11 cellular contexts compared by ENCODE assay signal in the genomic region with DNA sequence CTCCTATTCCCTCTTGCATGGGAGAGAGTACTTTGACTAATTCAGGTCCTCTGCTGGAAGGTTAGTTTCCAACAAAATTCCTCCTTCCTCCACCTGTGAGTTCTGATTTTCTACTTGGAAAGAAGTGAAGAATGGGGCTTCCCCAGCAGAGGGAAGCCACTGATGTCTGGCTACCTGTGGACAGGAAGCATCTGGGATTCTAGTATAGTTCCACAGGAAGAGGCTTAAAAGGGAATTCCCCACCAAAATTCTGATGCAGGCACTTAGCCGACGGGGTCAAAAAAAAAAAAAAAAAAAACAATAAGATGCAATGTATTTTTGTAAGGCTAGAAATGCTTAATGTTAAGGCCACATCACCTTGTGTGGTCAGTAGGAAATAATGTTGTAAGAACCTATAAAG. TPM values are rescaled to one million over a fixed set of nuclear protein-coding genes. Genes with fewer than 3 reads are reported as not detected.
DNase-seq lines count a peak whose midpoint lies in the region; ATAC-seq and TF ChIP-seq lines count a peak whose summit lies in the region.
"Had no signal": no experiment of that assay in that cellular context is flagged by ENCODE, and none has a peak within 500 bp of the region (broad histone marks: within the 10 kb centered on the region; RNA-seq: fewer than 3 reads in every experiment).

No MANE protein-coding gene starts in this region.

- H3K27ac ChIP-seq in mammary epithelial cell (ENCODE audit: insufficient read depth, low read depth, low read length), result peak overlapping the region; percentile 98
- peak overlapping the region; percentile 78 to 84 (median 82) for H3K27ac ChIP-seq in transverse colon

- peaks cover 56% of the 10 kb centered on the region for H3K4me1 ChIP-seq in mammary epithelial cell (ENCODE audit: insufficient read depth, low read length)
- peaks cover 13 to 66% (median 29%) of the 10 kb centered on the region in 4 donors for H3K4me1 ChIP-seq in transverse colon
- peaks cover 29% of the 10 kb centered on the region for H3K4me1 ChIP-seq in Caco-2

- no peak for TF ChIP-seq POLR2A in transverse colon (IDR thresholded peaks at IDR 0.05)

- in situ Hi-C loops in mammary epithelial cell (cut with MboI; ENCODE audit: low sequenced_read_pairs in 2 of 2), result loop anchor here (5.0 kb wide), 1 partner anchor 45 kb away; a partner anchor contains a TSS
- in situ Hi-C loops in transverse colon (cut with MboI; ENCODE audit: low pct_ligation_motif_present in 1 of 4, low pct_unique_long_range_greater_than_20kb in 1 of 4, low sequenced_read_pairs in 3 of 4), result no loop called here

- no peak overlapping the region for H3K4me3 Mint-ChIP-seq in activated naive CD8-positive, alpha-beta T cell
- no peak overlapping the region for H3K4me3 Mint-ChIP-seq in activated naive CD8-positive, alpha-beta T cell treated with anti-CD3 and anti-CD28 coated beads for 36 hours
- H3K4me3 Mint-ChIP-seq in mesothelial cell of epicardium (no peak overlapping the region), Caco-2 (ENCODE audit: unreplicated experiment) (no peak overlapping the region)
- H3K4me3 Mint-ChIP-seq: activated CD4-positive, alpha-beta T cell treated with anti-CD3 and anti-CD28 coated beads, Interleukin-2, amount 10 ng/mL, durations not matched to agents 24 days and 14 days; GM23338 had no signal

- POLR2A ChIA-PET in Caco-2 (lab: Charles Lee), result no interaction called here

- BruUV-seq in mammary epithelial cell (replicated peaks; lab: Mats Ljungman, UMichigan) (no TSS peak), Caco-2 (replicated peaks; lab: Mats Ljungman, UMichigan) (no TSS peak)

- peaks cover 26% of the 10 kb centered on the region for H3K36me3 ChIP-seq in mammary epithelial cell (ENCODE audit: insufficient read depth, low read length)
- peaks cover 0 to 18% (median 0%) of the 10 kb centered on the region in 4 donors for H3K36me3 ChIP-seq in transverse colon
- H3K36me3 ChIP-seq in Caco-2 (ENCODE audit: control insufficient read depth, insufficient read depth, low read length), result peaks cover 2% of the 10 kb centered on the region; the same call in 1 of the 2 replicates

- CTCF ChIA-PET in mammary epithelial cell (lab: Charles Lee; ENCODE audit: low non-redundant PET), result interaction anchor here (0.6 kb wide), 1 partner anchor 10 kb away, joined by 3 read pairs; no protein-coding TSS in a partner anchor
- CTCF ChIA-PET in Caco-2 (lab: Charles Lee), result interaction anchor here (0.7 kb wide), 1 partner anchor 16 kb away, joined by 3 read pairs; no protein-coding TSS in a partner anchor

- H3K36me3 Mint-ChIP-seq in activated naive CD8-positive, alpha-beta T cell, result peaks cover 7% of the 10 kb centered on the region
- H3K36me3 Mint-ChIP-seq in activated naive CD8-positive, alpha-beta T cell treated with anti-CD3 and anti-CD28 coated beads for 36 hours, result peaks cover 52% of the 10 kb centered on the region
- H3K36me3 Mint-ChIP-seq in mesothelial cell of epicardium, result peaks cover 17% of the 10 kb centered on the region
- H3K36me3 Mint-ChIP-seq in Caco-2 (ENCODE audit: insufficient read depth, unreplicated experiment), result peaks cover 52% of the 10 kb centered on the region

- H4K20me1 ChIP-seq in mammary epithelial cell (ENCODE audit: insufficient read depth, low read length), result no peaks in the 10 kb centered on the region

- H2AFZ ChIP-seq in mammary epithelial cell (ENCODE audit: low read depth, low read length), result no peak overlapping the region
- H2AFZ ChIP-seq: GM23338 had no signal

- ATAC-seq in GM18517 (IDR thresholded peaks at IDR 0.05; ENCODE audit: unreplicated experiment), result no peak
- ATAC-seq: GM23338 had no signal

- no peaks in the 10 kb centered on the region for H3K27me3 ChIP-seq in mammary epithelial cell (ENCODE audit: insufficient read depth, low read length)
- no peaks in the 10 kb centered on the region for H3K27me3 ChIP-seq in transverse colon
- H3K27me3 ChIP-seq in Caco-2 (replicated peaks; ENCODE audit: control insufficient read depth, insufficient read depth, low read length), result no peaks in the 10 kb centered on the region

- peaks cover 23% of the 10 kb centered on the region for H3K79me2 ChIP-seq in mammary epithelial cell (ENCODE audit: insufficient read depth, low read length)

- H3K27me3 Mint-ChIP-seq in activated naive CD8-positive, alpha-beta T cell, result no peaks in the 10 kb centered on the region
- H3K27me3 Mint-ChIP-seq in activated naive CD8-positive, alpha-beta T cell treated with anti-CD3 and anti-CD28 coated beads for 36 hours, result no peaks in the 10 kb centered on the region
- H3K27me3 Mint-ChIP-seq in mesothelial cell of epicardium (ENCODE audit: low read depth) (no peaks in the 10 kb centered on the region), Caco-2 (ENCODE audit: insufficient read depth, unreplicated experiment) (no peaks in the 10 kb centered on the region)
- H3K27me3 Mint-ChIP-seq: activated CD4-positive, alpha-beta T cell treated with anti-CD3 and anti-CD28 coated beads, Interleukin-2, amount 10 ng/mL, durations not matched to agents 24 days and 14 days had no signal

- 0% methylated on average over 1 of the region's 2 CpGs for WGBS in mammary epithelial cell (ENCODE audit: low coverage, missing lambda C conversion rate)
- WGBS in transverse colon (ENCODE audit: low coverage in 1 of 2), 2 donors, result 51 to 60% methylated on average over 2 of the region's 2 CpGs

- H3K27ac Mint-ChIP-seq in activated naive CD8-positive, alpha-beta T cell, result peak overlapping the region; percentile 16
- H3K27ac Mint-ChIP-seq in activated naive CD8-positive, alpha-beta T cell treated with anti-CD3 and anti-CD28 coated beads for 36 hours, result no peak overlapping the region
- peak overlapping the region; percentile 88 for H3K27ac Mint-ChIP-seq in mesothelial cell of epicardium
- no peak overlapping the region for H3K27ac Mint-ChIP-seq in Caco-2 (ENCODE audit: unreplicated experiment)
- H3K27ac Mint-ChIP-seq: activated CD4-positive, alpha-beta T cell treated with anti-CD3 and anti-CD28 coated beads, Interleukin-2, amount 10 ng/mL, durations not matched to agents 24 days and 14 days; GM23338 had no signal

- no peak for TF ChIP-seq CTCF in mammary epithelial cell (conservative IDR thresholded peaks at IDR 0.05 in 1 of 2, IDR thresholded peaks at IDR 0.05 in 1 of 2; ENCODE audit: extremely low read depth in 1 of 2, insufficient read depth in 1 of 2, low read depth in 1 of 2, low read length in 2 of 2)
- no peak for TF ChIP-seq CTCF in mesothelial cell of epicardium (IDR thresholded peaks at IDR 0.05; ENCODE audit: unreplicated experiment)
- TF ChIP-seq CTCF in transverse colon (IDR thresholded peaks at IDR 0.05), result no peak
- TF ChIP-seq CTCF in Caco-2 (IDR thresholded peaks at IDR 0.05; ENCODE audit: insufficient read depth in 1 of 2, low read depth in 1 of 2, low read length in 1 of 2, severe bottlenecking in 1 of 2, unreplicated experiment in 1 of 2), result no peak

- no peak for DNase-seq in activated naive CD8-positive, alpha-beta T cell treated with anti-CD3 and anti-CD28 coated beads for 36 hours
- DNase-seq in mammary epithelial cell (peak; percentile 78), mesothelial cell of epicardium (ENCODE audit: low spot score in 2 of 2, unreplicated experiment in 2 of 2) (no peak), transverse colon (no peak), Caco-2 (no peak), T1000 (lab: John Stamatoyannopoulos, UW) (no peak)
- DNase-seq: activated CD4-positive, alpha-beta T cell treated with anti-CD3 and anti-CD28 coated beads, Interleukin-2, amount 10 ng/mL, durations not matched to agents 24 days and 14 days; stimulated activated naive CD4-positive, alpha-beta T cell treated with Interleukin-2 at 50 U/mL for 16 hours had no signal

- peak overlapping the region; percentile 87 for H3K9ac ChIP-seq in mammary epithelial cell (ENCODE audit: insufficient read depth, low read length)

- H3K9me3 ChIP-seq in mammary epithelial cell (replicated peaks; ENCODE audit: insufficient read depth, low read length), result no peaks in the 10 kb centered on the region
- no peaks in the 10 kb centered on the region for H3K9me3 ChIP-seq in transverse colon
- no peaks in the 10 kb centered on the region for H3K9me3 ChIP-seq in Caco-2

- intact Hi-C loops in mammary epithelial cell (cut with micrococcal nuclease), result loop anchor here (5.0 kb wide), 1 partner anchor 150 kb away; a partner anchor contains a TSS
- intact Hi-C loops in transverse colon (cut with DNase I; ENCODE audit: low total_unique reads), result loop anchor here (10.0 kb wide), 1 partner anchor 118 kb away; a partner anchor contains a TSS
- intact Hi-C loops in Caco-2 (cut with micrococcal nuclease; ENCODE audit: unreplicated experiment), result no loop called here

- H3K4me1 Mint-ChIP-seq in activated naive CD8-positive, alpha-beta T cell (ENCODE audit: low read depth), result peaks cover 33% of the 10 kb centered on the region
- peaks cover 42% of the 10 kb centered on the region for H3K4me1 Mint-ChIP-seq in activated naive CD8-positive, alpha-beta T cell treated with anti-CD3 and anti-CD28 coated beads for 36 hours
- H3K4me1 Mint-ChIP-seq in mesothelial cell of epicardium (peaks cover 42% of the 10 kb centered on the region), Caco-2 (ENCODE audit: low read depth, unreplicated experiment) (peaks cover 15% of the 10 kb centered on the region)

- H3K9me3 Mint-ChIP-seq in activated naive CD8-positive, alpha-beta T cell (ENCODE audit: low read depth), result no peaks in the 10 kb centered on the region
- H3K9me3 Mint-ChIP-seq in activated naive CD8-positive, alpha-beta T cell treated with anti-CD3 and anti-CD28 coated beads for 36 hours, result no peaks in the 10 kb centered on the region
- no peaks in the 10 kb centered on the region for H3K9me3 Mint-ChIP-seq in mesothelial cell of epicardium
- H3K9me3 Mint-ChIP-seq in Caco-2 (ENCODE audit: unreplicated experiment), result no peaks in the 10 kb centered on the region
- H3K9me3 Mint-ChIP-seq: activated CD4-positive, alpha-beta T cell treated with anti-CD3 and anti-CD28 coated beads, Interleukin-2, amount 10 ng/mL, durations not matched to agents 24 days and 14 days; GM23338 had no signal

- peak overlapping the region; percentile 24 for H3K4me2 ChIP-seq in mammary epithelial cell (ENCODE audit: insufficient read depth, low read depth, low read length)
- H3K4me2 ChIP-seq: GM23338 had no signal

- TF ChIP-seq EP300 in transverse colon (IDR thresholded peaks at IDR 0.05; ENCODE audit: low read depth), result no peak

- dilution Hi-C loops in mammary epithelial cell (cut with HindIII; ENCODE audit: low sequenced_read_pairs), result loop anchor here (5.0 kb wide), 1 partner anchor 40 kb away; no protein-coding TSS in a partner anchor

- H3K4me3 ChIP-seq in mammary epithelial cell (replicated peaks in 1 of 3; ENCODE audit: insufficient read depth in 1 of 3, low read depth in 2 of 3, low read length in 3 of 3) (no peak overlapping the region), transverse colon (no peak overlapping the region), Caco-2 (ENCODE audit: low read depth, low read length) (no peak overlapping the region)
- H3K4me3 ChIP-seq: GM23338 had no signal

RNA-seq across cellular contexts. Expression of a gene that starts 33.4 kb away (rescaled TPM):
- not detected for total RNA-seq in activated naive CD8-positive, alpha-beta T cell treated with anti-CD3 and anti-CD28 coated beads for 36 hours
- total RNA-seq in mammary epithelial cell (1 to 10 TPM; 1.8 to 3.3 TPM), mesothelial cell of epicardium (2.6 to 3.5 TPM (median 3.5 TPM) in 3 replicates), transverse colon (1 to 10 TPM in 2 of 4 donors, under 1 TPM in 2; 0.20 to 2.5 (median 1.0) TPM), Caco-2 (2022) (0.21 and 0.25 TPM in 2 replicates)
- 0.59 TPM for polyA plus RNA-seq in mammary epithelial cell
- 1.7 TPM for polyA minus RNA-seq in mammary epithelial cell
- total RNA-seq: activated CD4-positive, alpha-beta T cell treated with anti-CD3 and anti-CD28 coated beads, Interleukin-2, amount 10 ng/mL, durations not matched to agents 24 days and 14 days had no signal

RNA-seq across cellular contexts. Expression of a gene that starts 37.5 kb away (rescaled TPM):
- total RNA-seq in activated naive CD8-positive, alpha-beta T cell treated with anti-CD3 and anti-CD28 coated beads for 36 hours, result not detected
- total RNA-seq in mammary epithelial cell, result 1 to 10 TPM; 1.2 to 2.7 TPM
- polyA plus RNA-seq in mammary epithelial cell, result 0.14 TPM
- polyA minus RNA-seq in mammary epithelial cell, result 0.21 TPM
- total RNA-seq in mesothelial cell of epicardium, result 5.2 to 6.2 TPM (median 5.2 TPM) in 3 replicates
- 10 to 100 TPM in 1 of 4 donors, 1 to 10 TPM in 3; 1.8 to 26.5 (median 2.7) TPM for total RNA-seq in transverse colon
- 0.28 and 0.39 TPM in 2 replicates for total RNA-seq in Caco-2 (2022)
- total RNA-seq: activated CD4-positive, alpha-beta T cell treated with anti-CD3 and anti-CD28 coated beads, Interleukin-2, amount 10 ng/mL, durations not matched to agents 24 days and 14 days had no signal

RNA-seq across cellular contexts. Expression of a gene that starts 46.5 kb away (rescaled TPM):
- under 1 TPM in 1 of 2 experiments, not detected in 1; 0.33 TPM for total RNA-seq in activated naive CD8-positive, alpha-beta T cell treated with anti-CD3 and anti-CD28 coated beads for 36 hours
- 10 to 100 TPM; 74.7 to 76.3 TPM for total RNA-seq in mammary epithelial cell
- polyA plus RNA-seq in mammary epithelial cell, result 48.6 TPM
- polyA minus RNA-seq in mammary epithelial cell, result 134 TPM
- total RNA-seq in mesothelial cell of epicardium, result 80.2 to 82.9 TPM (median 80.6 TPM) in 3 replicates
- 10 to 100 TPM in 3 of 4 donors, 1 to 10 TPM in 1; 6.0 to 17.0 (median 13.6) TPM for total RNA-seq in transverse colon
- 1.3 and 2.9 TPM in 2 replicates for total RNA-seq in Caco-2 (2022)

Comparison
In these comparisons a context has a peak if more than half of its experiments do, and no peak if none do; other contexts are left out.
1. H3K27ac Mint-ChIP-seq: peak in activated naive CD8-positive, alpha-beta T cell (single experiment) and mesothelial cell of epicardium (single experiment); none in activated naive CD8-positive, alpha-beta T cell treated with anti-CD3 and anti-CD28 coated beads for 36 hours (single experiment) and Caco-2 (single experiment).
2. in situ Hi-C loops: an anchor here in mammary epithelial cell (5.0 kb wide); none called in transverse colon.